ENCODE assay signal across 25 cellular contexts in the genomic region with DNA sequence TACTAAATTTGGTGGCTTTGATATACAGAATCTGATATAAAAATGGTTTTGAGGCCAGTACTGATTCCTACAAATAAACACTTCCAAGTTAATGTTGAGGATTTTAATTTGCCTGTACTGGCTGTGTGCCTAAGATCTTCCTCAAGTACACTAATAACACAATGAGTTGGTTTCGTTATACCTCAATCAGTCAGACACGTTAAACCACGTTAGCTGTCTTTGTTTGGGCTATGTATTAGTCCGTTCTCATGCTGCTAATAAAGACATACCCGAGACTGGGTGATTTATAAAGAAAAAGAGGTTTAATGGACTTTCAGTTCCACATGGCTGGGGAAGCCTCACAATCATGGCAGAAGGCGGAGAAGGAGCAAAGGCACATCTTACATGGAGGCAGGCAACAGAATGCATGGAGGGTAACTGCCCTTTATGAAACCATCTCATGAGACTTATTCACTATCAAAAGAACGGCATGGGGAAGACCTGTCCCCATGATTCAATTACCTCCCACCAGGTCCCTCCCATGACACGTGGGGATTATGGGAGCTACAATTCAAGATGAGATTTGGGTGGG. TPM values are rescaled to one million over a fixed set of nuclear protein-coding genes. Genes with fewer than 3 reads are reported as not detected.
DNase-seq lines count a peak whose midpoint lies in the region; ATAC-seq, FAIRE-seq and TF ChIP-seq lines count a peak whose summit lies in the region.
"Had no signal": no experiment of that assay in that cellular context is flagged by ENCODE, and none has a peak within 500 bp of the region (broad histone marks: within the 10 kb centered on the region; RNA-seq: fewer than 3 reads in every experiment).

No MANE protein-coding gene starts in this region.

- FAIRE-seq in K562 (lab: Jason Lieb, UNC): no peak
- FAIRE-seq: HepG2 had no signal

- no peak for TF ChIP-seq POLR2A in K562 (conservative IDR thresholded peaks at IDR 0.05)

- POLR2A ChIA-PET in SK-N-SH (lab: Yijun Ruan, JAX): no interaction called here
- POLR2A ChIA-PET in K562 (lab: Yijun Ruan, JAX): interaction anchor here (1.7 kb wide), 1 partner anchor 10 kb away, joined by 10 read pairs; no protein-coding TSS in a partner anchor

- H3K36me3 Mint-ChIP-seq in stimulated activated naive CD8-positive, alpha-beta T cell treated with anti-CD3 and anti-CD28 coated beads, Interleukin-15, Interleukin-2, amounts not matched to agents 100 ng/mL and 50 ng/mL, for 24 hours (ENCODE audit: low read depth): peaks cover 47% of the 10 kb centered on the region

- no peak for TF ChIP-seq RAD21 in SK-N-SH (IDR thresholded peaks at IDR 0.05; ENCODE audit: low read length)
- no peak for TF ChIP-seq RAD21 in K562 (CRISPR knock-in tag; conservative IDR thresholded peaks at IDR 0.05 in 1 of 2, IDR thresholded peaks at IDR 0.05 in 1 of 2)

- H3K9me3 Mint-ChIP-seq in stimulated activated naive CD8-positive, alpha-beta T cell treated with anti-CD3 and anti-CD28 coated beads, Interleukin-15, amount 100 ng/mL, for 72 hours: peaks cover 27 to 28% of the 10 kb centered on the region in 2 donors
- peaks cover 17% of the 10 kb centered on the region for H3K9me3 Mint-ChIP-seq in stimulated activated naive CD8-positive, alpha-beta T cell treated with anti-CD3 and anti-CD28 coated beads, Interleukin-15, Interleukin-2, amounts not matched to agents 100 ng/mL and 50 ng/mL, for 24 hours

- H3K4me2 ChIP-seq in SK-N-SH: no peak overlapping the region
- H3K4me2 ChIP-seq in K562 (ENCODE audit: insufficient read depth, low read length): no peak overlapping the region
- H3K4me2 ChIP-seq: BLaER1 treated with 17β-estradiol and CSF1 and Interleukin-3, amounts not matched to agents 10 nM and 100 nM had no signal

- no peaks in the 10 kb centered on the region for H3K9me2 ChIP-seq in SK-N-SH

- H3K27me3 ChIP-seq in SK-N-SH (ENCODE audit: insufficient read depth) (no peaks in the 10 kb centered on the region), K562 (ENCODE audit: control insufficient read depth in 2 of 2, insufficient read depth in 2 of 2, low read length in 2 of 2) (no peaks in the 10 kb centered on the region; a peak in 1 of 5 replicates)
- H3K27me3 ChIP-seq: BLaER1 treated with 17β-estradiol and CSF1 and Interleukin-3, amounts not matched to agents 10 nM and 100 nM; Peyer's patch; SJCRH30 had no signal

- H3K4me3 ChIP-seq in SK-N-SH (ENCODE audit: low read depth in 2 of 2, low read length in 1 of 2) (no peak overlapping the region), K562 (no peak overlapping the region)
- H3K4me3 ChIP-seq: BLaER1 treated with 17β-estradiol and CSF1 and Interleukin-3, amounts not matched to agents 10 nM and 100 nM; Peyer's patch; SJCRH30 had no signal

- CTCF ChIA-PET in SK-N-SH (lab: Yijun Ruan, JAX): interaction anchor here (1.1 to 5.2 kb wide), 3 partner anchors 13 to 141 kb away, joined by 5 to 53 read pairs (median 7); no protein-coding TSS in a partner anchor
- CTCF ChIA-PET in K562 (lab: Yijun Ruan, JAX; ENCODE audit: low intra/inter-chr PET ratio): no interaction called here

- intact Hi-C loops in K562 (cut with micrococcal nuclease): no loop called here

- peak overlapping the region in 1 of 2 donors; percentile 24 for H3K4me3 Mint-ChIP-seq in stimulated activated naive CD8-positive, alpha-beta T cell treated with anti-CD3 and anti-CD28 coated beads, Interleukin-15, amount 100 ng/mL, for 72 hours
- H3K4me3 Mint-ChIP-seq in stimulated activated naive CD8-positive, alpha-beta T cell treated with anti-CD3 and anti-CD28 coated beads, Interleukin-15, Interleukin-2, amounts not matched to agents 100 ng/mL and 50 ng/mL, for 24 hours: no peak overlapping the region
- H3K4me3 Mint-ChIP-seq: CD8-positive, alpha-beta T cell had no signal

- no peak overlapping the region for H3K9ac ChIP-seq in SK-N-SH
- no peak overlapping the region for H3K9ac ChIP-seq in K562 (ENCODE audit: insufficient read depth in 1 of 2, low read depth in 2 of 2, low read length in 2 of 2)
- H3K9ac ChIP-seq: BLaER1 treated with 17β-estradiol and CSF1 and Interleukin-3, amounts not matched to agents 10 nM and 100 nM had no signal

- H4K20me1 ChIP-seq in SK-N-SH (ENCODE audit: insufficient read depth) (no peaks in the 10 kb centered on the region), K562 (replicated peaks; ENCODE audit: control insufficient read depth, insufficient read depth, low read length) (no peaks in the 10 kb centered on the region; the same call in 1 of the 2 replicates)
- H4K20me1 ChIP-seq: BLaER1 treated with 17β-estradiol and CSF1 and Interleukin-3, amounts not matched to agents 10 nM and 100 nM had no signal

- peaks cover 46 to 62% of the 10 kb centered on the region in 2 experiments for H3K36me3 ChIP-seq in SK-N-SH (replicated peaks in 1 of 2; ENCODE audit: control insufficient read depth in 1 of 2, insufficient read depth in 2 of 2, low read length in 1 of 2)
- no peaks in the 10 kb centered on the region for H3K36me3 ChIP-seq in K562 (ENCODE audit: control insufficient read depth, insufficient read depth, low read length)
- H3K36me3 ChIP-seq: SJCRH30 had no signal

- DNase-seq in SK-N-SH (no peak), K562 (ENCODE audit: extremely low read depth in 1 of 4, low spot score in 3 of 4) (no peak), germinal center (ENCODE audit: low spot score) (no peak)
- DNase-seq in stimulated activated naive CD8-positive, alpha-beta T cell treated with anti-CD3 and anti-CD28 coated beads, Interleukin-15, Interleukin-2, amounts not matched to agents 100 U/mL and 50 U/mL, for 24 hours: no peak
- no peak for DNase-seq in stimulated activated naive CD8-positive, alpha-beta T cell treated with anti-CD3 and anti-CD28 coated beads, Interleukin-15, amount 100 ng/mL, for 72 hours
- DNase-seq: 8988T; CD8-positive, alpha-beta T cell; DMS153; H7; KG1; NCI-H1694; NCI-H2081; NCI-H2171; NCI-H345; NCI-H524 treated with DMSO at 0.1 percent for 48 hours; NCI-H82; Peyer's patch; SJCRH30 had no signal

- 86% methylated on average over 8 of the region's 8 CpGs for WGBS in SK-N-SH (ENCODE audit: low lambda C conversion rate)
- WGBS in K562 (ENCODE audit: insufficient coverage, low coverage, missing lambda C conversion rate): 46% methylated on average over 8 of the region's 8 CpGs

- no TSS peak for BruUV-seq in K562 (replicated peaks; lab: Mats Ljungman, UMichigan)

- ATAC-seq in SK-N-SH treated with all-trans-retinoic acid at 6 μM for 48 hours: no peak
- peak; percentile 49 for ATAC-seq in stimulated activated naive CD8-positive, alpha-beta T cell treated with anti-CD3 and anti-CD28 coated beads, Interleukin-15, Interleukin-2, amounts not matched to agents 100 U/mL and 50 U/mL, for 24 hours
- no peak for ATAC-seq in stimulated activated naive CD8-positive, alpha-beta T cell treated with anti-CD3 and anti-CD28 coated beads, Interleukin-15, amount 100 ng/mL, for 72 hours
- ATAC-seq in K562: no peak
- no peak for ATAC-seq in HG03175 (IDR thresholded peaks at IDR 0.05; ENCODE audit: unreplicated experiment)
- ATAC-seq: CD8-positive, alpha-beta T cell; HepG2 had no signal

- in situ Hi-C loops in K562 (cut with MboI): no loop called here

- no peak for TF ChIP-seq CTCF in SK-N-SH (IDR thresholded peaks at IDR 0.05)
- no peak for TF ChIP-seq CTCF in K562 (IDR thresholded peaks at IDR 0.05 in 2 of 3, conservative IDR thresholded peaks at IDR 0.05 in 1 of 3; ENCODE audit: insufficient read depth in 2 of 3, low read depth in 1 of 3, low read length in 3 of 3)

- H3K27ac Mint-ChIP-seq in stimulated activated naive CD8-positive, alpha-beta T cell treated with anti-CD3 and anti-CD28 coated beads, Interleukin-15, amount 100 ng/mL, for 72 hours: no peak overlapping the region
- peak overlapping the region; percentile 12 for H3K27ac Mint-ChIP-seq in stimulated activated naive CD8-positive, alpha-beta T cell treated with anti-CD3 and anti-CD28 coated beads, Interleukin-15, Interleukin-2, amounts not matched to agents 100 ng/mL and 50 ng/mL, for 24 hours
- H3K27ac Mint-ChIP-seq: CD8-positive, alpha-beta T cell had no signal

- H3K4me1 ChIP-seq in SK-N-SH (ENCODE audit: control insufficient read depth in 1 of 2, insufficient read depth in 2 of 2, low read depth in 1 of 2, low read length in 1 of 2) (no peaks in the 10 kb centered on the region), K562 (replicated peaks in 1 of 2; ENCODE audit: control insufficient read depth in 2 of 2, insufficient read depth in 2 of 2, low read length in 2 of 2) (no peaks in the 10 kb centered on the region)
- H3K4me1 ChIP-seq: Peyer's patch had no signal

- H3K79me2 ChIP-seq in SK-N-SH (ENCODE audit: insufficient read depth) (no peaks in the 10 kb centered on the region), K562 (ENCODE audit: control insufficient read depth, insufficient read depth, low read length) (no peaks in the 10 kb centered on the region)

- H3K27me3 Mint-ChIP-seq in stimulated activated naive CD8-positive, alpha-beta T cell treated with anti-CD3 and anti-CD28 coated beads, Interleukin-15, amount 100 ng/mL, for 72 hours: no peaks in the 10 kb centered on the region
- no peaks in the 10 kb centered on the region for H3K27me3 Mint-ChIP-seq in stimulated activated naive CD8-positive, alpha-beta T cell treated with anti-CD3 and anti-CD28 coated beads, Interleukin-15, Interleukin-2, amounts not matched to agents 100 ng/mL and 50 ng/mL, for 24 hours

- H3K4me1 Mint-ChIP-seq in stimulated activated naive CD8-positive, alpha-beta T cell treated with anti-CD3 and anti-CD28 coated beads, Interleukin-15, amount 100 ng/mL, for 72 hours: peaks cover 33% of the 10 kb centered on the region
- H3K4me1 Mint-ChIP-seq in stimulated activated naive CD8-positive, alpha-beta T cell treated with anti-CD3 and anti-CD28 coated beads, Interleukin-15, Interleukin-2, amounts not matched to agents 100 ng/mL and 50 ng/mL, for 24 hours (ENCODE audit: low read depth): peaks cover 31% of the 10 kb centered on the region

- no peaks in the 10 kb centered on the region for H3K9me1 ChIP-seq in K562 (ENCODE audit: control insufficient read depth, insufficient read depth, low read length)

- TF ChIP-seq EP300 in SK-N-SH (IDR thresholded peaks at IDR 0.05; ENCODE audit: borderline replicate concordance in 1 of 2, low read depth in 1 of 2, low read length in 1 of 2) (no peak), K562 (IDR thresholded peaks at IDR 0.05; ENCODE audit: low read length) (no peak)

- H2AFZ ChIP-seq in SK-N-SH (ENCODE audit: low read depth) (no peak overlapping the region), K562 (ENCODE audit: low read depth, low read length) (no peak overlapping the region)

- no peak overlapping the region for H3K27ac ChIP-seq in SK-N-SH (ENCODE audit: low read depth in 2 of 2, low read length in 1 of 2)
- H3K27ac ChIP-seq in K562 (ENCODE audit: extremely low read depth, low read depth, low read length): no peak overlapping the region
- H3K27ac ChIP-seq: BLaER1 treated with 17β-estradiol and CSF1 and Interleukin-3, amounts not matched to agents 10 nM and 100 nM; HL-60; Peyer's patch; SJCRH30 had no signal

- peaks cover 83% of the 10 kb centered on the region for H3F3A ChIP-seq in SK-N-SH (replicated peaks; ENCODE audit: insufficient read depth)

- H3K9me3 ChIP-seq in SK-N-SH (no peaks in the 10 kb centered on the region), K562 (replicated peaks; ENCODE audit: control insufficient read depth, insufficient read depth, low read depth, low read length) (no peaks in the 10 kb centered on the region)
- H3K9me3 ChIP-seq: Peyer's patch, SJCRH30 had no signal

RNA-seq across cellular contexts. Expression of a gene that starts 46.2 kb away (rescaled TPM):
- polyA plus RNA-seq in SK-N-SH (2012; rRNA removed): 443 and 528 TPM in 2 replicates
- 569 and 615 TPM in 2 replicates for polyA plus RNA-seq in SK-N-SH (2012; cell fraction: cytosol; rRNA removed)
- polyA plus RNA-seq in SK-N-SH (2012; cell fraction: nucleus; rRNA removed): 256 and 330 TPM in 2 replicates
- total RNA-seq in K562 (2011; cell fraction: chromatin; rRNA removed; ENCODE audit: low replicate concordance): not detected in 2 replicates
- total RNA-seq in K562 (2011; cell fraction: nucleolus; rRNA removed): not detected in 2 replicates
- total RNA-seq in K562 (2011; cell fraction: nucleoplasm; rRNA removed): not detected in 2 replicates
- not detected in 2 replicates for total RNA-seq in K562 (2014; rRNA removed)
- not detected in 2 replicates for total RNA-seq in K562 (2014; rRNA removed; fragmentation: Illumina TruSeq; extraction: Trizol)
- not detected in 2 replicates for total RNA-seq in K562 (2015; rRNA removed; fragmentation: Illumina TruSeq; extraction: Trizol)
- 0.13 and 0.25 TPM in 2 replicates for total RNA-seq in K562 (2021)
- 0.01 TPM in 1 of 2 replicates, not detected in the other for polyA plus RNA-seq in K562 (2011; rRNA removed)
- not detected in 2 replicates for polyA plus RNA-seq in K562 (2011; cell fraction: cytosol; rRNA removed)
- not detected in 2 replicates for polyA plus RNA-seq in K562 (2011; cell fraction: nucleus; rRNA removed)
- 0.12 TPM in 1 of 2 replicates, not detected in the other for polyA plus RNA-seq in K562 (2012)
- not detected in 2 replicates for polyA plus RNA-seq in K562 (2014; fragmentation: Illumina TruSeq; extraction: Trizol)
- polyA plus RNA-seq in K562 (2014; fragmentation: Nextera tagmentation; extraction: Ambion mirVana): not detected
- polyA plus RNA-seq in K562 (2014; rRNA removed): not detected in 2 replicates
- not detected in 2 replicates for polyA minus RNA-seq in K562 (2011; rRNA and poly(A)+ RNA removed)
- polyA minus RNA-seq in K562 (2011; cell fraction: cytosol; rRNA and poly(A)+ RNA removed): not detected in 2 replicates
- not detected in 2 replicates for polyA minus RNA-seq in K562 (2011; cell fraction: nucleus; rRNA and poly(A)+ RNA removed)
- total RNA-seq: OCI-LY7 had no signal

Comparison
In these comparisons a context has a peak if more than half of its experiments do, and no peak if none do; other contexts are left out.
1. RNA of a gene that starts 46.2 kb away (polyA plus RNA-seq): 256 to 615 TPM in SK-N-SH; 0.01 to 0.12 TPM in K562; every median in the first group is over 100 times any median in the second.